Comparison of ENCODE assay signal across 10 cellular contexts in genomic region chr15:74784854-74785715, GRCh38. TPM values are rescaled to one million over a fixed set of nuclear protein-coding genes. Genes with fewer than 3 reads are reported as not detected.
A peak's percentile ranks its signal among the peaks of the same experiment; 100 is the strongest.
DNase-seq lines count a peak whose midpoint lies in the region; ATAC-seq and TF ChIP-seq lines count a peak whose summit lies in the region.
"Had no signal": no experiment of that assay in that cellular context is flagged by ENCODE, and none has a peak within 500 bp of the region (broad histone marks: within the 10 kb centered on the region; RNA-seq: fewer than 3 reads in every experiment).

No MANE protein-coding gene starts in this region.

- no peak overlapping the region for H3K9ac ChIP-seq in neural progenitor cell

- no peaks in the 10 kb centered on the region for H3K36me3 ChIP-seq in CD8-positive, alpha-beta memory T cell (ENCODE audit: insufficient read depth, low read length)
- H3K36me3 ChIP-seq in neural progenitor cell: no peaks in the 10 kb centered on the region

- H3K27me3 Mint-ChIP-seq in CD8-positive, alpha-beta memory T cell: peaks cover 0 to 7% of the 10 kb centered on the region in 2 donors
- H3K27me3 Mint-ChIP-seq in neural progenitor cell (ENCODE audit: insufficient read depth, low read depth): peaks cover 11% of the 10 kb centered on the region

- TF ChIP-seq CTCF in coronary artery (IDR thresholded peaks at IDR 0.05): no peak
- no peak for TF ChIP-seq CTCF in neural progenitor cell (IDR thresholded peaks at IDR 0.05)

- peaks cover 76% of the 10 kb centered on the region for H4K20me1 ChIP-seq in neural progenitor cell (ENCODE audit: low read depth)

- CTCF ChIA-PET in CD8-positive, alpha-beta memory T cell (lab: Charles Lee): interaction anchor here (1.0 to 18.5 kb wide), 5 partner anchors 9 to 123 kb away, joined by 3 to 1086 read pairs (median 5); no protein-coding TSS in a partner anchor

- H3K27ac ChIP-seq in CD8-positive, alpha-beta memory T cell (ENCODE audit: low read depth, low read length): peak overlapping the region; percentile 72
- H3K27ac ChIP-seq in coronary artery (peak overlapping the region; percentile 42 to 61), neural progenitor cell (no peak overlapping the region)

- peaks cover 66% of the 10 kb centered on the region for H3K4me1 ChIP-seq in CD8-positive, alpha-beta memory T cell (ENCODE audit: insufficient read depth, low read length)
- H3K4me1 ChIP-seq in neural progenitor cell: peaks cover 30% of the 10 kb centered on the region

- peak overlapping the region; percentile 85 to 97 (median 91) for H3K4me3 Mint-ChIP-seq in CD8-positive, alpha-beta memory T cell
- H3K4me3 Mint-ChIP-seq in neural progenitor cell: no peak overlapping the region

- H3K27ac Mint-ChIP-seq in CD8-positive, alpha-beta memory T cell: peak overlapping the region; percentile 92 to 100 (median 98)
- H3K27ac Mint-ChIP-seq in neural progenitor cell: peak overlapping the region; percentile 29

- H3K9me3 ChIP-seq in CD8-positive, alpha-beta memory T cell (ENCODE audit: low read length): no peaks in the 10 kb centered on the region
- no peaks in the 10 kb centered on the region for H3K9me3 ChIP-seq in neural progenitor cell (ENCODE audit: low read depth)

- no peak overlapping the region for H2AFZ ChIP-seq in neural progenitor cell (replicated peaks)

- no peaks in the 10 kb centered on the region for H3K9me3 Mint-ChIP-seq in CD8-positive, alpha-beta memory T cell
- H3K9me3 Mint-ChIP-seq in neural progenitor cell: no peaks in the 10 kb centered on the region

- peak in 1 of 5 donors; percentile 53 for DNase-seq in CD8-positive, alpha-beta memory T cell
- peak; percentile 61 for DNase-seq in NAMALWA (ENCODE audit: low spot score)
- DNase-seq in coronary artery (ENCODE audit: low spot score): no peak
- no peak for DNase-seq in neural progenitor cell (ENCODE audit: low spot score)
- no peak for DNase-seq in stimulated activated CD4-positive, alpha-beta T cell treated with anti-CD3 and anti-CD28 coated beads, Interleukin-4, amount 100 ng/mL, for 4 hours
- DNase-seq in superior temporal gyrus (ENCODE audit: extremely low spot score): no peak

- ATAC-seq in HG03521 (IDR thresholded peaks at IDR 0.05; ENCODE audit: unreplicated experiment): no peak
- no peak for ATAC-seq in GM21526 (IDR thresholded peaks at IDR 0.05; ENCODE audit: low FRiP score, unreplicated experiment)

- no peaks in the 10 kb centered on the region for H3F3A ChIP-seq in neural progenitor cell (ENCODE audit: low read depth)

- peaks cover 71% of the 10 kb centered on the region for H3K79me2 ChIP-seq in neural progenitor cell (ENCODE audit: low read depth)

- H3K4me1 Mint-ChIP-seq in CD8-positive, alpha-beta memory T cell: peaks cover 69 to 81% (median 76%) of the 10 kb centered on the region in 3 donors
- H3K4me1 Mint-ChIP-seq in neural progenitor cell: peaks cover 56% of the 10 kb centered on the region

- H3K4me3 ChIP-seq in CD8-positive, alpha-beta memory T cell (ENCODE audit: low read length): peak overlapping the region; percentile 80
- peak overlapping the region; percentile 14 for H3K4me3 ChIP-seq in coronary artery
- no peak overlapping the region for H3K4me3 ChIP-seq in neural progenitor cell

- no peaks in the 10 kb centered on the region for H3K27me3 ChIP-seq in CD8-positive, alpha-beta memory T cell (ENCODE audit: insufficient read depth, low read length, poor library complexity, severe bottlenecking)
- H3K27me3 ChIP-seq in neural progenitor cell: peaks cover 16% of the 10 kb centered on the region

- POLR2A ChIA-PET in CD8-positive, alpha-beta memory T cell (lab: Charles Lee): interaction anchor here (0.7 to 6.4 kb wide), 6 partner anchors 7 to 170 kb away, joined by 3 to 89 read pairs (median 16); partner anchors contain the start of gene CLK3

- peaks cover 0 to 35% (median 4%) of the 10 kb centered on the region in 3 donors for H3K36me3 Mint-ChIP-seq in CD8-positive, alpha-beta memory T cell
- no peaks in the 10 kb centered on the region for H3K36me3 Mint-ChIP-seq in neural progenitor cell

- H3K4me2 ChIP-seq in neural progenitor cell: no peak overlapping the region

RNA-seq across cellular contexts. Expression of gene CSK, which starts 3.2 kb away (rescaled TPM):
- total RNA-seq in CD8-positive, alpha-beta memory T cell: 100 to 1,000 TPM; 288 to 294 TPM
- polyA plus RNA-seq in CD8-positive, alpha-beta memory T cell: 154 TPM
- total RNA-seq in neural progenitor cell (ENCODE audit: low replicate concordance): 18.3 and 25.4 TPM in 2 replicates

RNA-seq across cellular contexts. Expression of gene LMAN1L, which starts 27.6 kb away (rescaled TPM):
- total RNA-seq in CD8-positive, alpha-beta memory T cell: under 1 TPM in 1 of 2 experiments, not detected in 1; 0.27 TPM
- polyA plus RNA-seq in CD8-positive, alpha-beta memory T cell: not detected
- not detected in 2 replicates for total RNA-seq in neural progenitor cell (ENCODE audit: low replicate concordance)
- total RNA-seq: M059J had no signal

RNA-seq across cellular contexts. Expression of gene CYP1A2, which starts 36.4 kb away (rescaled TPM):
- not detected for total RNA-seq in CD8-positive, alpha-beta memory T cell
- polyA plus RNA-seq in CD8-positive, alpha-beta memory T cell: not detected
- total RNA-seq in neural progenitor cell (ENCODE audit: low replicate concordance): not detected in 2 replicates
- total RNA-seq: bronchial epithelial cell, M059J had no signal

RNA-seq across cellular contexts. Expression of gene CPLX3, which starts 41.3 kb away (rescaled TPM):
- total RNA-seq in CD8-positive, alpha-beta memory T cell: not detected
- not detected for polyA plus RNA-seq in CD8-positive, alpha-beta memory T cell
- total RNA-seq in neural progenitor cell (ENCODE audit: low replicate concordance): not detected in 2 replicates
- total RNA-seq: bronchial epithelial cell, M059J had no signal

RNA-seq across cellular contexts. Expression of gene ULK3, which starts 57.9 kb away (rescaled TPM):
- 10 to 100 TPM; 53.9 to 60.1 TPM for total RNA-seq in CD8-positive, alpha-beta memory T cell
- 43.1 TPM for polyA plus RNA-seq in CD8-positive, alpha-beta memory T cell
- 22.7 and 37.4 TPM in 2 replicates for total RNA-seq in neural progenitor cell (ENCODE audit: low replicate concordance)

Comparison
In these comparisons a context has a peak if more than half of its experiments do, and no peak if none do; other contexts are left out.
1. RNA of gene CSK, which starts 3.2 kb away (total RNA-seq): 288 to 294 TPM in CD8-positive, alpha-beta memory T cell; 18.3 to 25.4 TPM in neural progenitor cell; every median in the first group is over 10 times any median in the second.